In the genomic region with DNA sequence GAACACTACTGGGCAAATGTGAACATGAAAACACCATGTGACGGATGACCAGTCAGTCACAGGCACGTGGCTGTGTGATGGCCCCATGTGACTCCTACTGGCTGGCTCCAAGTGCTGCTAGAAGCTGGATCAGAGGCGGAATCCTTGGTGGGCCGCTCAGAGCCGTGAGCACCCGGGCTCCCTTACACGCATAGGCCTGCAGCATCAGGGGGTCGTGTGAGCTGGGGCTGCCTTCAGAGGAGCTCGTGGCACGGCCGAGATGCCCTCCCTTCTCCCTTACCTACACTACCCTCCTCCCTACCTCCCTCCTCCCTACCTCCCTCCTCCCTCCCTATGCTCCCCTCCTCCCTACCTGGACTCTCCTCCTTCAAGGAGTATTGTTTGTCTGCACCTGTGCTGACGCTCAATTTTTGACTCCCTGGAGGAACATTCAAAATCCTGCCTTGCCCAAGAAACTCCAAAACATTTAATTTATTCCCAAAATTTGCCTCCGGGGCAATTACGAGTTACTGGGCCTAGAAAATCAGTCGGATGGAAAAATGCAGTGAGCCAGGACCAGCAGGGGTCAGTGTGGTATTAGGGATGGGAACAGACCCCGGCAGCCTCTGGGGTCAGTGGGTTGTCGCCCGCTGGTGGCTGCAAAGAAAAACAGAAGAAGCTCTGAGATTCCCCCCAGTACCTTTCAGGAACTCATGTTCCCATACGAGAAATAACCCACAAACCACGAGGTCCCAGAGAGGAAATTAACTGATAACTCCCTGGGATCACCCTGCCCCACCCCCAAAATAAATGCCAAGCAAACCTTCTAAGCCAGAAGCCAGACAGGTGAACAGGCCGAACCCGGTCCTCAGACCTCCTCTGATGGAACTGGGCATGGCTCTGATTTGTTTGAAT, we compare ENCODE assay signal across 8 cellular contexts.
DNase-seq lines count a peak whose midpoint lies in the region; ATAC-seq, FAIRE-seq and TF ChIP-seq lines count a peak whose summit lies in the region.

No MANE protein-coding gene starts in this region.

- H3K4me3 ChIP-seq in choroid plexus epithelial cell (ENCODE audit: low read depth, low read length) (no peak overlapping the region), lower leg skin (ENCODE audit: low read depth, poor library complexity, severe bottlenecking) (no peak overlapping the region)

- DNase-seq in Ammon's horn (ENCODE audit: low spot score) (peak; percentile 92), H54 (ENCODE audit: insufficient read length, low spot score) (peak; percentile 82), NCI-H460 (ENCODE audit: extremely low read depth, low read depth) (peak; percentile 41), choroid plexus epithelial cell (ENCODE audit: low read depth) (peak; percentile 88), lower leg skin (ENCODE audit: low spot score in 2 of 2) (peak; percentile 66 to 94)
- DNase-seq in activated CD4-positive, alpha-beta T cell treated with anti-CD3 and anti-CD28 coated beads for 4 hours: peak; percentile 61 to 72
- peak; percentile 21 to 28 for DNase-seq in stimulated activated CD8-positive, alpha-beta memory T cell treated with anti-CD3 and anti-CD28 coated beads, Interleukin-15, amount 100 ng/mL, for 48 hours (ENCODE audit: low read depth in 2 of 2)

- WGBS in lower leg skin, 2 donors: 30 to 33% methylated on average over 22 of the region's 22 CpGs

- intact Hi-C loops in lower leg skin (cut with DNase I; ENCODE audit: low total_unique reads): loop anchor here (5.0 kb wide), 1 partner anchor 177 kb away; no protein-coding TSS in a partner anchor

- peak; percentile 62 for FAIRE-seq in H54 (lab: Jason Lieb, UNC)

- no peak for TF ChIP-seq POLR2A in H54 (IDR thresholded peaks at IDR 0.05; ENCODE audit: low read depth, low read length)
- no peak for TF ChIP-seq POLR2A in lower leg skin (IDR thresholded peaks at IDR 0.05)

- ATAC-seq in HG03139 (IDR thresholded peaks at IDR 0.05; ENCODE audit: unreplicated experiment): no peak

- TF ChIP-seq CTCF in choroid plexus epithelial cell (conservative IDR thresholded peaks at IDR 0.05; ENCODE audit: low read depth, low read length): peak; percentile 97
- TF ChIP-seq CTCF in lower leg skin (IDR thresholded peaks at IDR 0.05): peak in 2 of 3 donors; percentile 31 to 43

Comparison
In these comparisons a context has a peak if more than half of its experiments do, and no peak if none do; other contexts are left out.
1. DNase-seq: peak in every context shown above with its lines; median percentile 92 in Ammon's horn; 88 in choroid plexus epithelial cell; 82 in H54; 80 in lower leg skin; 66 in activated CD4-positive, alpha-beta T cell treated with anti-CD3 and anti-CD28 coated beads for 4 hours; 41 in NCI-H460; 24 in stimulated activated CD8-positive, alpha-beta memory T cell treated with anti-CD3 and anti-CD28 coated beads, Interleukin-15, amount 100 ng/mL, for 48 hours.